In genomic region chr6:109009761-109010612, GRCh38 we compare ENCODE assay signal across 8 cellular contexts.
DNase-seq lines count a peak whose midpoint lies in the region; ATAC-seq lines count a peak whose summit lies in the region.

No MANE protein-coding gene starts in this region.

- H3K4me1 Mint-ChIP-seq in activated naive CD8-positive, alpha-beta T cell treated with anti-CD3 and anti-CD28 coated beads for 36 hours, result peaks cover 56% of the 10 kb centered on the region
- H3K4me1 Mint-ChIP-seq in immature natural killer cell, result peaks cover 43 to 54% of the 10 kb centered on the region in 2 donors
- H3K4me1 Mint-ChIP-seq in stimulated activated naive CD8-positive, alpha-beta T cell treated with anti-CD3 and anti-CD28 coated beads, Interleukin-15, amount 100 ng/mL, for 72 hours, result peaks cover 68% of the 10 kb centered on the region

- no peaks in the 10 kb centered on the region for H3K9me3 Mint-ChIP-seq in activated naive CD8-positive, alpha-beta T cell treated with anti-CD3 and anti-CD28 coated beads for 36 hours
- no peaks in the 10 kb centered on the region for H3K9me3 Mint-ChIP-seq in immature natural killer cell
- H3K9me3 Mint-ChIP-seq in stimulated activated naive CD8-positive, alpha-beta T cell treated with anti-CD3 and anti-CD28 coated beads, Interleukin-15, amount 100 ng/mL, for 72 hours, result no peaks in the 10 kb centered on the region

- peak overlapping the region; percentile 96 for H3K27ac Mint-ChIP-seq in activated naive CD8-positive, alpha-beta T cell treated with anti-CD3 and anti-CD28 coated beads for 36 hours
- H3K27ac Mint-ChIP-seq in immature natural killer cell, result peak overlapping the region; percentile 94 to 100 (median 96)
- H3K27ac Mint-ChIP-seq in stimulated activated naive CD8-positive, alpha-beta T cell treated with anti-CD3 and anti-CD28 coated beads, Interleukin-15, amount 100 ng/mL, for 72 hours, result peak overlapping the region; percentile 97 to 98

- peaks cover 3% of the 10 kb centered on the region for H3K36me3 Mint-ChIP-seq in activated naive CD8-positive, alpha-beta T cell treated with anti-CD3 and anti-CD28 coated beads for 36 hours
- H3K36me3 Mint-ChIP-seq in immature natural killer cell, result no peaks in the 10 kb centered on the region

- H3K27me3 Mint-ChIP-seq in activated naive CD8-positive, alpha-beta T cell treated with anti-CD3 and anti-CD28 coated beads for 36 hours, result no peaks in the 10 kb centered on the region
- H3K27me3 Mint-ChIP-seq in immature natural killer cell (ENCODE audit: low read depth in 3 of 3), result peaks cover 3 to 6% (median 4%) of the 10 kb centered on the region in 3 donors
- H3K27me3 Mint-ChIP-seq in stimulated activated naive CD8-positive, alpha-beta T cell treated with anti-CD3 and anti-CD28 coated beads, Interleukin-15, amount 100 ng/mL, for 72 hours, result no peaks in the 10 kb centered on the region

- H3K4me3 Mint-ChIP-seq in activated naive CD8-positive, alpha-beta T cell treated with anti-CD3 and anti-CD28 coated beads for 36 hours, result peak overlapping the region; percentile 93
- H3K4me3 Mint-ChIP-seq in immature natural killer cell, result peak overlapping the region; percentile 90 to 99 (median 94)
- peak overlapping the region; percentile 92 to 96 for H3K4me3 Mint-ChIP-seq in stimulated activated naive CD8-positive, alpha-beta T cell treated with anti-CD3 and anti-CD28 coated beads, Interleukin-15, amount 100 ng/mL, for 72 hours

- DNase-seq in activated naive CD8-positive, alpha-beta T cell treated with anti-CD3 and anti-CD28 coated beads for 36 hours, result no peak
- DNase-seq in immature natural killer cell (no peak), H4 (ENCODE audit: low spot score) (no peak), activated gamma-delta T cell treated with Interleukin-2 at 50 U/mL for 16 hours (no peak)
- no peak for DNase-seq in stimulated activated naive CD8-positive, alpha-beta T cell treated with anti-CD3 and anti-CD28 coated beads, Interleukin-15, amount 100 ng/mL, for 72 hours

- ATAC-seq in GM18499 (IDR thresholded peaks at IDR 0.05; ENCODE audit: insufficient read depth, unreplicated experiment) (peak; percentile 22), HG03066 (IDR thresholded peaks at IDR 0.05; ENCODE audit: low read depth, unreplicated experiment) (peak; percentile 25), HG02970 (IDR thresholded peaks at IDR 0.05; ENCODE audit: low FRiP score, unreplicated experiment) (no peak)
- ATAC-seq in stimulated activated naive CD8-positive, alpha-beta T cell treated with anti-CD3 and anti-CD28 coated beads, Interleukin-15, amount 100 ng/mL, for 72 hours, result peak; percentile 1
